1 cellular context compared by ENCODE assay signal in the genomic region with DNA sequence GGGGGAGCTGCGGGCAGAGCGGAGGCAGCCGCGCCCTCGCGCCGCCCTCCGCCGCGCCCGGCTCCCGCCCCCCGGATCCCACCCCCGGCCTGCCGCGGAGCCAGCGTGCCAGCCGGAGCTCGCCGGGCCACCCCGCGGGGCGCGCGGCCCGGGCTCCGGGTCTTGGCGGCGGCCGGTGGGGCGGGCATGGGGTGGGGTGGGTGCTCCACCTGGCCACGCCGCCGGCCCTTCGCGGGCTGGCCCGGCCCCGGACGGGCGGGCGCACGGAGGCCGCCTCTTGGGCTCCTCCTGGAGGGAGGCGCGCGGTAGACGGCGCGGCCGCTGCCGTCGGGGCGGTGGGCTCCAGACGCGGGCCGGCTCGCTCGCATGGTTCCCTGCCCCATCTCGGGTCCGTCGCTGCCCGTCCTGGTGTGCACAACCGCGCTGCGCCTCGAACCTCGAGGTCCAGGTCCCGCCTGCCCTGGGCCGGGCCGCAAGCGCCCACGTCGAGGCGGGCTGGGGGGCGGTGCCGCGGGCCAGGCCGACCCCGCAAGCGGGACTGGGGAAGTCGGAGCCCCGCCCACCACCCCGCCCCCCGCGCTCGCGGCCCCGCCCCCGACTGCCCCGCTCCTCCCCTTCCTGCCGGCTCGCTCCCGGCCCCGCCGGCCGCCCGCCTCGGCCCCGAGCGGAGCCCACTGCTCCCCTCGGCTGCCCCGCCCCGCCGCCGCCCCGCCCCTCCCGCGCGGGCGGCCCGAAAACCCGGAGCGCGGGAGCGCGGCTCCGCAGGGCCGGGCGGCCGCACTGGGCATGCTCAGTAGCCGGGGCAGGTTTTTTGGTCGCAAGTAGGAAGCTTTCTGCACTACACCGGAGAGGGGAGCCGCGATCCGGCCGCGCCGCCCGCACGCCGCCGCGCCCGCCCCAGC.
TF ChIP-seq lines count a peak whose summit lies in the region.

A gene with protein sequence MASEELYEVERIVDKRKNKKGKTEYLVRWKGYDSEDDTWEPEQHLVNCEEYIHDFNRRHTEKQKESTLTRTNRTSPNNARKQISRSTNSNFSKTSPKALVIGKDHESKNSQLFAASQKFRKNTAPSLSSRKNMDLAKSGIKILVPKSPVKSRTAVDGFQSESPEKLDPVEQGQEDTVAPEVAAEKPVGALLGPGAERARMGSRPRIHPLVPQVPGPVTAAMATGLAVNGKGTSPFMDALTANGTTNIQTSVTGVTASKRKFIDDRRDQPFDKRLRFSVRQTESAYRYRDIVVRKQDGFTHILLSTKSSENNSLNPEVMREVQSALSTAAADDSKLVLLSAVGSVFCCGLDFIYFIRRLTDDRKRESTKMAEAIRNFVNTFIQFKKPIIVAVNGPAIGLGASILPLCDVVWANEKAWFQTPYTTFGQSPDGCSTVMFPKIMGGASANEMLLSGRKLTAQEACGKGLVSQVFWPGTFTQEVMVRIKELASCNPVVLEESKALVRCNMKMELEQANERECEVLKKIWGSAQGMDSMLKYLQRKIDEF (plus strand): TSS at position 814 of the 902 bp plus-strand sequence. CDS start 380 bp downstream, outside the sequence.

TF ChIP-seq in HepG2, 621 proteins besides CTCF, POLR2A, EP300 and RAD21 (continued from another document and continues in another):
- TF ChIP-seq MAZ (IDR thresholded peaks at IDR 0.05; ENCODE audit: borderline replicate concordance, low read depth, low read length) (peak; percentile 88), MAZ (CRISPR knock-in tag; IDR thresholded peaks at IDR 0.05; ENCODE audit: low read depth) (peak; percentile 73), POLR2G (IDR thresholded peaks at IDR 0.05; ENCODE audit: low read depth, low read length) (peak; percentile 52), ZNF781 (CRISPR knock-in tag; IDR thresholded peaks at IDR 0.05; ENCODE audit: borderline replicate concordance, not compliant biosample characterization) (no peak), PAF1 (CRISPR knock-in tag; IDR thresholded peaks at IDR 0.05) (no peak), ZNF230 (CRISPR knock-in tag; IDR thresholded peaks at IDR 0.05) (no peak), ZNF562 (CRISPR knock-in tag; IDR thresholded peaks at IDR 0.05; ENCODE audit: borderline replicate concordance) (no peak; the same call in 1 of the 2 replicates), KLF12 (CRISPR knock-in tag; IDR thresholded peaks at IDR 0.05; ENCODE audit: borderline replicate concordance) (peak; percentile 55; the same call in 1 of the 2 replicates), MAFG (CRISPR knock-in tag; IDR thresholded peaks at IDR 0.05) (no peak), GABPA (IDR thresholded peaks at IDR 0.05; ENCODE audit: low read depth, low read length) (no peak; the same call in 1 of the 2 replicates), GABPA (CRISPR knock-in tag; IDR thresholded peaks at IDR 0.05; ENCODE audit: low read depth) (no peak), KIAA2018 (CRISPR knock-in tag; IDR thresholded peaks at IDR 0.05; ENCODE audit: borderline replicate concordance) (no peak), ZBTB38 (CRISPR knock-in tag; IDR thresholded peaks at IDR 0.05) (peak; percentile 63; the same call in 1 of the 2 replicates), HOXA7 (CRISPR knock-in tag; IDR thresholded peaks at IDR 0.05) (no peak), GTF3A (CRISPR knock-in tag; conservative IDR thresholded peaks at IDR 0.05) (no peak), SRSF9 (IDR thresholded peaks at IDR 0.05; ENCODE audit: borderline replicate concordance, insufficient read depth, low read depth, low read length, poor library complexity, severe bottlenecking) (no peak), ZFP62 (CRISPR knock-in tag; IDR thresholded peaks at IDR 0.05) (no peak), ZNF776 (CRISPR knock-in tag; IDR thresholded peaks at IDR 0.05) (peak; percentile 87; the same call in 1 of the 2 replicates), JDP2 (CRISPR knock-in tag; IDR thresholded peaks at IDR 0.05; ENCODE audit: borderline replicate concordance) (no peak; the same call in 1 of the 2 replicates), ZFX (CRISPR knock-in tag; IDR thresholded peaks at IDR 0.05; ENCODE audit: low read depth) (peak; percentile 73), SKIL (CRISPR knock-in tag; IDR thresholded peaks at IDR 0.05; ENCODE audit: borderline replicate concordance) (no peak), TSC22D2 (CRISPR knock-in tag; IDR thresholded peaks at IDR 0.05; ENCODE audit: borderline replicate concordance) (no peak), CENPBD1 (CRISPR knock-in tag; IDR thresholded peaks at IDR 0.05; ENCODE audit: borderline replicate concordance, low read depth) (no peak), SP140L (CRISPR knock-in tag; IDR thresholded peaks at IDR 0.05; ENCODE audit: borderline replicate concordance) (no peak), MTERF4 (CRISPR knock-in tag; IDR thresholded peaks at IDR 0.05) (no peak), MYNN (CRISPR knock-in tag; IDR thresholded peaks at IDR 0.05; ENCODE audit: low read depth) (no peak), FOSL2 (CRISPR knock-in tag; IDR thresholded peaks at IDR 0.05) (no peak), ZNF24 (IDR thresholded peaks at IDR 0.05) (0 out of 2 replicates have a peak, but pooled peaks have one; percentile 49), ZNF570 (CRISPR knock-in tag; IDR thresholded peaks at IDR 0.05; ENCODE audit: borderline replicate concordance) (no peak), NFE2L2 (IDR thresholded peaks at IDR 0.05; ENCODE audit: low read length) (no peak)
- TF ChIP-seq, protein P1, sequence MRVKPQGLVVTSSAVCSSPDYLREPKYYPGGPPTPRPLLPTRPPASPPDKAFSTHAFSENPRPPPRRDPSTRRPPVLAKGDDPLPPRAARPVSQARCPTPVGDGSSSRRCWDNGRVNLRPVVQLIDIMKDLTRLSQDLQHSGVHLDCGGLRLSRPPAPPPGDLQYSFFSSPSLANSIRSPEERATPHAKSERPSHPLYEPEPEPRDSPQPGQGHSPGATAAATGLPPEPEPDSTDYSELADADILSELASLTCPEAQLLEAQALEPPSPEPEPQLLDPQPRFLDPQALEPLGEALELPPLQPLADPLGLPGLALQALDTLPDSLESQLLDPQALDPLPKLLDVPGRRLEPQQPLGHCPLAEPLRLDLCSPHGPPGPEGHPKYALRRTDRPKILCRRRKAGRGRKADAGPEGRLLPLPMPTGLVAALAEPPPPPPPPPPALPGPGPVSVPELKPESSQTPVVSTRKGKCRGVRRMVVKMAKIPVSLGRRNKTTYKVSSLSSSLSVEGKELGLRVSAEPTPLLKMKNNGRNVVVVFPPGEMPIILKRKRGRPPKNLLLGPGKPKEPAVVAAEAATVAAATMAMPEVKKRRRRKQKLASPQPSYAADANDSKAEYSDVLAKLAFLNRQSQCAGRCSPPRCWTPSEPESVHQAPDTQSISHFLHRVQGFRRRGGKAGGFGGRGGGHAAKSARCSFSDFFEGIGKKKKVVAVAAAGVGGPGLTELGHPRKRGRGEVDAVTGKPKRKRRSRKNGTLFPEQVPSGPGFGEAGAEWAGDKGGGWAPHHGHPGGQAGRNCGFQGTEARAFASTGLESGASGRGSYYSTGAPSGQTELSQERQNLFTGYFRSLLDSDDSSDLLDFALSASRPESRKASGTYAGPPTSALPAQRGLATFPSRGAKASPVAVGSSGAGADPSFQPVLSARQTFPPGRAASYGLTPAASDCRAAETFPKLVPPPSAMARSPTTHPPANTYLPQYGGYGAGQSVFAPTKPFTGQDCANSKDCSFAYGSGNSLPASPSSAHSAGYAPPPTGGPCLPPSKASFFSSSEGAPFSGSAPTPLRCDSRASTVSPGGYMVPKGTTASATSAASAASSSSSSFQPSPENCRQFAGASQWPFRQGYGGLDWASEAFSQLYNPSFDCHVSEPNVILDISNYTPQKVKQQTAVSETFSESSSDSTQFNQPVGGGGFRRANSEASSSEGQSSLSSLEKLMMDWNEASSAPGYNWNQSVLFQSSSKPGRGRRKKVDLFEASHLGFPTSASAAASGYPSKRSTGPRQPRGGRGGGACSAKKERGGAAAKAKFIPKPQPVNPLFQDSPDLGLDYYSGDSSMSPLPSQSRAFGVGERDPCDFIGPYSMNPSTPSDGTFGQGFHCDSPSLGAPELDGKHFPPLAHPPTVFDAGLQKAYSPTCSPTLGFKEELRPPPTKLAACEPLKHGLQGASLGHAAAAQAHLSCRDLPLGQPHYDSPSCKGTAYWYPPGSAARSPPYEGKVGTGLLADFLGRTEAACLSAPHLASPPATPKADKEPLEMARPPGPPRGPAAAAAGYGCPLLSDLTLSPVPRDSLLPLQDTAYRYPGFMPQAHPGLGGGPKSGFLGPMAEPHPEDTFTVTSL (CRISPR knock-in tag; IDR thresholded peaks at IDR 0.05; ENCODE audit: borderline replicate concordance), result no peak
- TF ChIP-seq, protein P2, sequence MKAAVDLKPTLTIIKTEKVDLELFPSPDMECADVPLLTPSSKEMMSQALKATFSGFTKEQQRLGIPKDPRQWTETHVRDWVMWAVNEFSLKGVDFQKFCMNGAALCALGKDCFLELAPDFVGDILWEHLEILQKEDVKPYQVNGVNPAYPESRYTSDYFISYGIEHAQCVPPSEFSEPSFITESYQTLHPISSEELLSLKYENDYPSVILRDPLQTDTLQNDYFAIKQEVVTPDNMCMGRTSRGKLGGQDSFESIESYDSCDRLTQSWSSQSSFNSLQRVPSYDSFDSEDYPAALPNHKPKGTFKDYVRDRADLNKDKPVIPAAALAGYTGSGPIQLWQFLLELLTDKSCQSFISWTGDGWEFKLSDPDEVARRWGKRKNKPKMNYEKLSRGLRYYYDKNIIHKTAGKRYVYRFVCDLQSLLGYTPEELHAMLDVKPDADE (CRISPR knock-in tag; IDR thresholded peaks at IDR 0.05), result no peak
- TF ChIP-seq, protein P3, sequence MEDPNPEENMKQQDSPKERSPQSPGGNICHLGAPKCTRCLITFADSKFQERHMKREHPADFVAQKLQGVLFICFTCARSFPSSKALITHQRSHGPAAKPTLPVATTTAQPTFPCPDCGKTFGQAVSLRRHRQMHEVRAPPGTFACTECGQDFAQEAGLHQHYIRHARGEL (CRISPR knock-in tag; IDR thresholded peaks at IDR 0.05), result no peak
